27 cellular contexts compared by ENCODE assay signal in the genomic region with DNA sequence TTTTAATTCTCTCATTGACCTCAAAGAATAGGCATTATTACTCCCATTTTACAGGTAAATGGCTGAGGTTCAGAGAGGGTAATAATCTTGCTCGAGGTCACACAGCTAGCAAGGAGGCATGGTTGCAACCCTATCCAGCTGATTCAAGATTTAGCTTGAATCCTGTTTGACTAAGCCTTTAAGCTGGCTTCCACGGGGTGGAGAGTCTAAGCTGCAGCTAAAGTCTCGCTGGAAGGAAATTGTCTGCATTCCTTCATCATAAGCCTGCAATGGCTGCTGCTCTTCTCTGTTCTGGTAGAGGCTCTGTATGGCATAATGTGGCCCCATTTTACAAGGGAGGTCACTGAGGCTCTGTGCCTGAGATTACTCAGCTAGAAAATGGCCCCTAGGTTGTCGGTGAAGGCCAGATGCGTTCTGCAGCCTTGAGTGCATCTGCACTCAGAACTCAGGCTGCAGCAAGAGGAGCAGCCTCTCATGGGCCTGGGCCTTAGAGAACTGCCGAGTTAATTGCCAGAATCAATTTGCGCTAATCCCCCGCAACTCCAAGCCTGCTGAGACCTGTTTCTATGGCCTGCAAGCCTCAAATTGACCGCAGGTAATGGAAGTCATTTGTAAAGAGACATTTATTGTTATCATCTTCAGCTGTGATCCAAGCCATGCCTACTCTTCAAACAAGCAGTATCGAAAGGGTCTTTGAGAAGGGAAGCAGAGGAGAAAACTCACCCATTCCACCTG. TPM values are rescaled to one million over a fixed set of nuclear protein-coding genes. Genes with fewer than 3 reads are reported as not detected.
DNase-seq lines count a peak whose midpoint lies in the region; ATAC-seq and FAIRE-seq lines count a peak whose summit lies in the region.
"Had no signal": no experiment of that assay in that cellular context is flagged by ENCODE, and none has a peak within 500 bp of the region (broad histone marks: within the 10 kb centered on the region; RNA-seq: fewer than 3 reads in every experiment).

No MANE protein-coding gene starts in this region.

- FAIRE-seq in urothelium cell line (lab: Jason Lieb, UNC) = peak; percentile 73
- FAIRE-seq: endometrium had no signal

- H3K27me3 ChIP-seq in ectodermal cell (ENCODE audit: control insufficient read depth, insufficient read depth, low read length, poor library complexity, severe bottlenecking) = no peaks in the 10 kb centered on the region
- H3K27me3 ChIP-seq: brain microvascular endothelial cell, ovary, transverse colon had no signal

- H3K36me3 ChIP-seq in ectodermal cell (ENCODE audit: control insufficient read depth, insufficient read depth, low read length) = no peaks in the 10 kb centered on the region
- H3K36me3 ChIP-seq: BE2C, brain microvascular endothelial cell, ovary, transverse colon had no signal

- ATAC-seq in GM18861 (IDR thresholded peaks at IDR 0.05; ENCODE audit: unreplicated experiment) (no peak), HG02642 (IDR thresholded peaks at IDR 0.05; ENCODE audit: poor library complexity, unreplicated experiment) (no peak)
- ATAC-seq: activated naive CD4-positive, alpha-beta T cell treated with anti-CD3 and anti-CD28 coated beads, Interleukin-2, amount 50 U/mL, for 72 hours; activated T-helper 17 cell treated with anti-CD3 and anti-CD28 coated beads, Interleukin-2, amount 50 U/mL, for 72 hours; left cardiac atrium; stimulated activated memory B cell treated with anti-CD40 and anti-IgM and Interleukin-4, amounts not matched to agents 10 μg/mL and 1 μg/mL and 100 μg/mL, for 72 hours had no signal

- WGBS in ectodermal cell, 2 experiments = 72 to 84% methylated on average over 10 of the region's 10 CpGs

- H3K4me3 ChIP-seq in ectodermal cell (ENCODE audit: insufficient read depth, low read depth, low read length) = no peak overlapping the region
- H3K4me3 ChIP-seq: ovary, transverse colon had no signal

- H3K27ac ChIP-seq in ectodermal cell (ENCODE audit: insufficient read depth, low read depth, low read length, poor library complexity, severe bottlenecking) = peak overlapping the region; percentile 72
- H3K27ac ChIP-seq: brain microvascular endothelial cell, ovary, transverse colon had no signal

- DNase-seq in NCI-H345 (lab: John Stamatoyannopoulos, UW) (peak; percentile 27), NCI-H345 treated with DMSO at 0.1 percent for 48 hours (lab: John Stamatoyannopoulos, UW; ENCODE audit: unreplicated experiment) (no peak), NCI-H2227 (lab: John Stamatoyannopoulos, UW; ENCODE audit: unreplicated experiment) (peak; percentile 67), urothelium cell line (ENCODE audit: low spot score) (no peak), AML-193 (lab: John Stamatoyannopoulos, UW) (no peak)
- DNase-seq: activated CD4-positive, alpha-beta T cell treated with anti-CD3 and anti-CD28 coated beads for 48 hours; amygdala; BE2C; brain microvascular endothelial cell; CD8-positive, alpha-beta memory T cell; cerebellar nuclear complex; DMS53; foreskin melanocyte; GDM1; IMR-90; left cardiac atrium; MV-4-11; NCI-H524; ovary; transverse colon had no signal

- no peaks in the 10 kb centered on the region for H3K4me1 ChIP-seq in ectodermal cell (ENCODE audit: control insufficient read depth, insufficient read depth, low read length)
- H3K4me1 ChIP-seq: BE2C, transverse colon had no signal

- no peaks in the 10 kb centered on the region for H3K9me3 ChIP-seq in ectodermal cell (ENCODE audit: control insufficient read depth, low read length)
- H3K9me3 ChIP-seq: BE2C, ovary, transverse colon had no signal

RNA-seq across cellular contexts. Expression of a gene that starts 44.1 kb away (rescaled TPM):
- polyA plus RNA-seq in ectodermal cell (2013, experiment 1 of 4) = 0.69 TPM
- 0.46 TPM for polyA plus RNA-seq in ectodermal cell (2013, experiment 2 of 4)
- polyA plus RNA-seq in ectodermal cell (2013, experiment 3 of 4) = 0.85 TPM
- 0.93 TPM for polyA plus RNA-seq in ectodermal cell (2013, experiment 4 of 4)
- polyA plus RNA-seq: CD8-positive, alpha-beta memory T cell; IMR-90 had no signal

Comparison
In these comparisons a context has a peak if more than half of its experiments do, and no peak if none do; other contexts are left out.
1. DNase-seq: peak in NCI-H345 (single experiment) and NCI-H2227 (single experiment); none in NCI-H345 treated with DMSO at 0.1 percent for 48 hours (single experiment), urothelium cell line (single experiment) and AML-193 (0 of 2).